In the genomic region with DNA sequence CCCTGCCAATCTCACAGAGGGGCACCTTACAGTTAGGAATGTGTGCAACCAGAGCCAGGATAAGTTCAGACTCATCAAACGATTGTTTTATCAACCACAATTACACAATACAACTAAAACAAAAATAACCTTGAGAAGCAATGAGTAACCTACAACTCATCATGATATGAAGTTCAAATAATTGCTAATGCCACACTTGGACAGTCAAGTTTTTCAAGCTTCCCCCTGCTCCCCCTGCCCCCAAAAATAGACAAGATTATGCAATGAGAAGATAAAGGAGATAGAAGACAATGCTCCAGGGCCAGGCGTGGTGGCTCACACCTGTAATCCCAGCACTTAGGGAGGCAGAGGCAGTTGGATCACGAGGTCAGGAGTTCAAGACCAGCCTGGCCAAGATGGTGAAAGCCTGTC, we compare ENCODE assay signal across 1 cellular context.
A peak's percentile ranks its signal among the peaks of the same experiment; 100 is the strongest.
TF ChIP-seq lines count a peak whose summit lies in the region.

No MANE protein-coding gene starts in this region.

TF ChIP-seq in HepG2, 621 proteins besides CTCF, POLR2A, EP300 and RAD21 (continued from another document and continues in another):
- TF ChIP-seq, protein P1, sequence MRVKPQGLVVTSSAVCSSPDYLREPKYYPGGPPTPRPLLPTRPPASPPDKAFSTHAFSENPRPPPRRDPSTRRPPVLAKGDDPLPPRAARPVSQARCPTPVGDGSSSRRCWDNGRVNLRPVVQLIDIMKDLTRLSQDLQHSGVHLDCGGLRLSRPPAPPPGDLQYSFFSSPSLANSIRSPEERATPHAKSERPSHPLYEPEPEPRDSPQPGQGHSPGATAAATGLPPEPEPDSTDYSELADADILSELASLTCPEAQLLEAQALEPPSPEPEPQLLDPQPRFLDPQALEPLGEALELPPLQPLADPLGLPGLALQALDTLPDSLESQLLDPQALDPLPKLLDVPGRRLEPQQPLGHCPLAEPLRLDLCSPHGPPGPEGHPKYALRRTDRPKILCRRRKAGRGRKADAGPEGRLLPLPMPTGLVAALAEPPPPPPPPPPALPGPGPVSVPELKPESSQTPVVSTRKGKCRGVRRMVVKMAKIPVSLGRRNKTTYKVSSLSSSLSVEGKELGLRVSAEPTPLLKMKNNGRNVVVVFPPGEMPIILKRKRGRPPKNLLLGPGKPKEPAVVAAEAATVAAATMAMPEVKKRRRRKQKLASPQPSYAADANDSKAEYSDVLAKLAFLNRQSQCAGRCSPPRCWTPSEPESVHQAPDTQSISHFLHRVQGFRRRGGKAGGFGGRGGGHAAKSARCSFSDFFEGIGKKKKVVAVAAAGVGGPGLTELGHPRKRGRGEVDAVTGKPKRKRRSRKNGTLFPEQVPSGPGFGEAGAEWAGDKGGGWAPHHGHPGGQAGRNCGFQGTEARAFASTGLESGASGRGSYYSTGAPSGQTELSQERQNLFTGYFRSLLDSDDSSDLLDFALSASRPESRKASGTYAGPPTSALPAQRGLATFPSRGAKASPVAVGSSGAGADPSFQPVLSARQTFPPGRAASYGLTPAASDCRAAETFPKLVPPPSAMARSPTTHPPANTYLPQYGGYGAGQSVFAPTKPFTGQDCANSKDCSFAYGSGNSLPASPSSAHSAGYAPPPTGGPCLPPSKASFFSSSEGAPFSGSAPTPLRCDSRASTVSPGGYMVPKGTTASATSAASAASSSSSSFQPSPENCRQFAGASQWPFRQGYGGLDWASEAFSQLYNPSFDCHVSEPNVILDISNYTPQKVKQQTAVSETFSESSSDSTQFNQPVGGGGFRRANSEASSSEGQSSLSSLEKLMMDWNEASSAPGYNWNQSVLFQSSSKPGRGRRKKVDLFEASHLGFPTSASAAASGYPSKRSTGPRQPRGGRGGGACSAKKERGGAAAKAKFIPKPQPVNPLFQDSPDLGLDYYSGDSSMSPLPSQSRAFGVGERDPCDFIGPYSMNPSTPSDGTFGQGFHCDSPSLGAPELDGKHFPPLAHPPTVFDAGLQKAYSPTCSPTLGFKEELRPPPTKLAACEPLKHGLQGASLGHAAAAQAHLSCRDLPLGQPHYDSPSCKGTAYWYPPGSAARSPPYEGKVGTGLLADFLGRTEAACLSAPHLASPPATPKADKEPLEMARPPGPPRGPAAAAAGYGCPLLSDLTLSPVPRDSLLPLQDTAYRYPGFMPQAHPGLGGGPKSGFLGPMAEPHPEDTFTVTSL (CRISPR knock-in tag; IDR thresholded peaks at IDR 0.05; ENCODE audit: borderline replicate concordance): no peak
- TF ChIP-seq ZZZ3 (CRISPR knock-in tag; IDR thresholded peaks at IDR 0.05; ENCODE audit: borderline replicate concordance) (no peak), ZHX2 (IDR thresholded peaks at IDR 0.05; ENCODE audit: low read depth) (no peak), ZHX2 (CRISPR knock-in tag; IDR thresholded peaks at IDR 0.05; ENCODE audit: borderline replicate concordance) (no peak), ZFYVE20 (CRISPR knock-in tag; IDR thresholded peaks at IDR 0.05; ENCODE audit: borderline replicate concordance, low read depth) (no peak), NR2F6 (IDR thresholded peaks at IDR 0.05) (peak; percentile 49; the same call in 1 of the 2 replicates), NR2F6 (CRISPR knock-in tag; IDR thresholded peaks at IDR 0.05) (0 out of 2 replicates have a peak, but pooled peaks have one; percentile 47), NR2F1 (CRISPR knock-in tag; IDR thresholded peaks at IDR 0.05) (no peak), NCOA2 (CRISPR knock-in tag; IDR thresholded peaks at IDR 0.05) (peak; percentile 88), SPEN (CRISPR knock-in tag; IDR thresholded peaks at IDR 0.05; ENCODE audit: low read depth) (no peak), ZNF136 (CRISPR knock-in tag; IDR thresholded peaks at IDR 0.05; ENCODE audit: low read depth) (no peak), SP1 (IDR thresholded peaks at IDR 0.05) (no peak), SP1 (CRISPR knock-in tag; IDR thresholded peaks at IDR 0.05) (no peak), NAIF1 (CRISPR knock-in tag; IDR thresholded peaks at IDR 0.05; ENCODE audit: borderline replicate concordance) (no peak), SMAD9 (CRISPR knock-in tag; IDR thresholded peaks at IDR 0.05) (no peak), E2F1 (CRISPR knock-in tag; IDR thresholded peaks at IDR 0.05) (no peak), ZNF329 (CRISPR knock-in tag; IDR thresholded peaks at IDR 0.05; ENCODE audit: low read depth) (no peak), RFX3 (CRISPR knock-in tag; IDR thresholded peaks at IDR 0.05) (no peak), ZNF770 (CRISPR knock-in tag; IDR thresholded peaks at IDR 0.05) (no peak), ZFP90 (CRISPR knock-in tag; IDR thresholded peaks at IDR 0.05; ENCODE audit: borderline replicate concordance) (no peak), SOX5 (CRISPR knock-in tag; IDR thresholded peaks at IDR 0.05; ENCODE audit: borderline replicate concordance) (peak; percentile 61; the same call in 1 of the 2 replicates), FOXK2 (IDR thresholded peaks at IDR 0.05) (no peak), KDM4B (CRISPR knock-in tag; IDR thresholded peaks at IDR 0.05) (0 out of 2 replicates have a peak, but pooled peaks have one; percentile 38), PAF1 (CRISPR knock-in tag; IDR thresholded peaks at IDR 0.05) (no peak), SIN3A (IDR thresholded peaks at IDR 0.05; ENCODE audit: borderline replicate concordance, low read depth, low read length) (no peak), LBX2 (CRISPR knock-in tag; IDR thresholded peaks at IDR 0.05; ENCODE audit: borderline replicate concordance) (no peak), IRF1 (CRISPR knock-in tag; IDR thresholded peaks at IDR 0.05; ENCODE audit: low read depth) (no peak), ZNF496 (CRISPR knock-in tag; IDR thresholded peaks at IDR 0.05; ENCODE audit: insufficient replicate concordance) (no peak), GATAD2A (CRISPR knock-in tag; IDR thresholded peaks at IDR 0.05) (peak; percentile 66; the same call in 1 of the 2 replicates), SIN3B (IDR thresholded peaks at IDR 0.05; ENCODE audit: low read length) (no peak), ZNF468 (CRISPR knock-in tag; IDR thresholded peaks at IDR 0.05) (no peak), HIVEP1 (CRISPR knock-in tag; IDR thresholded peaks at IDR 0.05) (no peak), SNRNP70 (IDR thresholded peaks at IDR 0.05; ENCODE audit: low read depth, low read length) (no peak), ZNF552 (CRISPR knock-in tag; IDR thresholded peaks at IDR 0.05; ENCODE audit: borderline replicate concordance) (no peak), MLX (CRISPR knock-in tag; IDR thresholded peaks at IDR 0.05) (no peak)
- TF ChIP-seq, protein P2, sequence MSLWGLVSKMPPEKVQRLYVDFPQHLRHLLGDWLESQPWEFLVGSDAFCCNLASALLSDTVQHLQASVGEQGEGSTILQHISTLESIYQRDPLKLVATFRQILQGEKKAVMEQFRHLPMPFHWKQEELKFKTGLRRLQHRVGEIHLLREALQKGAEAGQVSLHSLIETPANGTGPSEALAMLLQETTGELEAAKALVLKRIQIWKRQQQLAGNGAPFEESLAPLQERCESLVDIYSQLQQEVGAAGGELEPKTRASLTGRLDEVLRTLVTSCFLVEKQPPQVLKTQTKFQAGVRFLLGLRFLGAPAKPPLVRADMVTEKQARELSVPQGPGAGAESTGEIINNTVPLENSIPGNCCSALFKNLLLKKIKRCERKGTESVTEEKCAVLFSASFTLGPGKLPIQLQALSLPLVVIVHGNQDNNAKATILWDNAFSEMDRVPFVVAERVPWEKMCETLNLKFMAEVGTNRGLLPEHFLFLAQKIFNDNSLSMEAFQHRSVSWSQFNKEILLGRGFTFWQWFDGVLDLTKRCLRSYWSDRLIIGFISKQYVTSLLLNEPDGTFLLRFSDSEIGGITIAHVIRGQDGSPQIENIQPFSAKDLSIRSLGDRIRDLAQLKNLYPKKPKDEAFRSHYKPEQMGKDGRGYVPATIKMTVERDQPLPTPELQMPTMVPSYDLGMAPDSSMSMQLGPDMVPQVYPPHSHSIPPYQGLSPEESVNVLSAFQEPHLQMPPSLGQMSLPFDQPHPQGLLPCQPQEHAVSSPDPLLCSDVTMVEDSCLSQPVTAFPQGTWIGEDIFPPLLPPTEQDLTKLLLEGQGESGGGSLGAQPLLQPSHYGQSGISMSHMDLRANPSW (CRISPR knock-in tag; IDR thresholded peaks at IDR 0.05; ENCODE audit: borderline replicate concordance): no peak
- TF ChIP-seq, protein P3, sequence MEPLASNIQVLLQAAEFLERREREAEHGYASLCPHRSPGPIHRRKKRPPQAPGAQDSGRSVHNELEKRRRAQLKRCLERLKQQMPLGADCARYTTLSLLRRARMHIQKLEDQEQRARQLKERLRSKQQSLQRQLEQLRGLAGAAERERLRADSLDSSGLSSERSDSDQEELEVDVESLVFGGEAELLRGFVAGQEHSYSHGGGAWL (CRISPR knock-in tag; IDR thresholded peaks at IDR 0.05): no peak
